10 cellular contexts compared by ENCODE assay signal in the genomic region with DNA sequence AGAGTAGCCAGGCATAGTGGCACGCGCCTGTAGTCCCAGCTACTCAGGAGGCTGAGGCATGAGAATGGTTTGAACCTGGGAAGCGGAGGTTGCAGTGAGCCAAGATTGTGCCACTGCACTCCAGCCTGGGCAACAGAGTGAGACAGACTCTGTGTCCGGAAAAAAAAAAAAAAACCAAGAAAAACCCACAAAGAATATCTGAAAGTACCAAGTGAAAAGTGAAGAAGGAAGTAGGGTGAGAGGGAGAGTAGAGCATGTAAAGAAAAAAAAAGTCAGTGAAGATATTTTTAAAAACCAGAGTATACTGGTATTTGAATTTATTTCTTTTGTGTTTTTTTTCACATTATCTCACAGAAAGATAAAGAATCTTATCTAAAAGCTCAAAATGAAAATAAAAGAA. TPM values are rescaled to one million over a fixed set of nuclear protein-coding genes. Genes with fewer than 3 reads are reported as not detected.
DNase-seq lines count a peak whose midpoint lies in the region; ATAC-seq, FAIRE-seq and TF ChIP-seq lines count a peak whose summit lies in the region.
"Had no signal": no experiment of that assay in that cellular context is flagged by ENCODE, and none has a peak within 500 bp of the region (broad histone marks: within the 10 kb centered on the region; RNA-seq: fewer than 3 reads in every experiment).

No MANE protein-coding gene starts in this region.

- H3K27me3 Mint-ChIP-seq in activated naive CD8-positive, alpha-beta T cell treated with anti-CD3 and anti-CD28 coated beads, Interleukin-2, amount 50 U/mL, for 24 hours = no peaks in the 10 kb centered on the region
- no peaks in the 10 kb centered on the region for H3K27me3 Mint-ChIP-seq in activated naive CD8-positive, alpha-beta T cell treated with anti-CD3 and anti-CD28 coated beads for 36 hours
- no peaks in the 10 kb centered on the region for H3K27me3 Mint-ChIP-seq in dendritic cell treated with granulocyte-macrophage colony-stimulating factor and Interleukin-4, amounts not matched to agents 40 ng/mL and 50 ng/mL, for 4 days

- FAIRE-seq in RCC 7860 (lab: Jason Lieb, UNC) = no peak
- FAIRE-seq: colon had no signal

- H3K4me3 ChIP-seq in thoracic aorta (peak overlapping the region; percentile 13), mucosa of descending colon (no peak overlapping the region)

- H3K9me3 ChIP-seq in thoracic aorta (no peaks in the 10 kb centered on the region), mucosa of descending colon (no peaks in the 10 kb centered on the region)

- H3K4me1 ChIP-seq in thoracic aorta (ENCODE audit: control insufficient read depth in 1 of 2, low read depth in 2 of 2) (peaks cover 24 to 27% of the 10 kb centered on the region in 2 donors), mucosa of descending colon (ENCODE audit: low read depth) (peaks cover 5% of the 10 kb centered on the region)

- peaks cover 13% of the 10 kb centered on the region for H3K36me3 Mint-ChIP-seq in activated naive CD8-positive, alpha-beta T cell treated with anti-CD3 and anti-CD28 coated beads, Interleukin-2, amount 50 U/mL, for 24 hours (ENCODE audit: low read depth)
- peaks cover 13% of the 10 kb centered on the region for H3K36me3 Mint-ChIP-seq in activated naive CD8-positive, alpha-beta T cell treated with anti-CD3 and anti-CD28 coated beads for 36 hours
- peaks cover 28% of the 10 kb centered on the region for H3K36me3 Mint-ChIP-seq in dendritic cell treated with granulocyte-macrophage colony-stimulating factor and Interleukin-4, amounts not matched to agents 40 ng/mL and 50 ng/mL, for 4 days (ENCODE audit: low read depth)

- peak overlapping the region; percentile 57 for H3K27ac Mint-ChIP-seq in activated naive CD8-positive, alpha-beta T cell treated with anti-CD3 and anti-CD28 coated beads, Interleukin-2, amount 50 U/mL, for 24 hours
- H3K27ac Mint-ChIP-seq in activated naive CD8-positive, alpha-beta T cell treated with anti-CD3 and anti-CD28 coated beads for 36 hours = no peak overlapping the region
- peak overlapping the region; percentile 66 for H3K27ac Mint-ChIP-seq in dendritic cell treated with granulocyte-macrophage colony-stimulating factor and Interleukin-4, amounts not matched to agents 40 ng/mL and 50 ng/mL, for 4 days

- H3K27me3 ChIP-seq in thoracic aorta (replicated peaks; ENCODE audit: insufficient read depth) = no peaks in the 10 kb centered on the region

- peaks cover 16% of the 10 kb centered on the region for H3K4me1 Mint-ChIP-seq in activated naive CD8-positive, alpha-beta T cell treated with anti-CD3 and anti-CD28 coated beads, Interleukin-2, amount 50 U/mL, for 24 hours
- peaks cover 7% of the 10 kb centered on the region for H3K4me1 Mint-ChIP-seq in activated naive CD8-positive, alpha-beta T cell treated with anti-CD3 and anti-CD28 coated beads for 36 hours
- peaks cover 31% of the 10 kb centered on the region for H3K4me1 Mint-ChIP-seq in dendritic cell treated with granulocyte-macrophage colony-stimulating factor and Interleukin-4, amounts not matched to agents 40 ng/mL and 50 ng/mL, for 4 days (ENCODE audit: low read depth)

- no peaks in the 10 kb centered on the region for H3K9me3 Mint-ChIP-seq in activated naive CD8-positive, alpha-beta T cell treated with anti-CD3 and anti-CD28 coated beads, Interleukin-2, amount 50 U/mL, for 24 hours
- no peaks in the 10 kb centered on the region for H3K9me3 Mint-ChIP-seq in activated naive CD8-positive, alpha-beta T cell treated with anti-CD3 and anti-CD28 coated beads for 36 hours
- no peaks in the 10 kb centered on the region for H3K9me3 Mint-ChIP-seq in dendritic cell treated with granulocyte-macrophage colony-stimulating factor and Interleukin-4, amounts not matched to agents 40 ng/mL and 50 ng/mL, for 4 days

- no peak for ATAC-seq in activated naive CD8-positive, alpha-beta T cell treated with anti-CD3 and anti-CD28 coated beads, Interleukin-2, amount 50 U/mL, for 24 hours
- ATAC-seq in HG03095 (IDR thresholded peaks at IDR 0.05; ENCODE audit: unreplicated experiment) (peak; percentile 50), thoracic aorta (ENCODE audit: insufficient number of reproducible peaks, low FRiP score, low read depth) (no peak), mucosa of descending colon (no peak)

- TF ChIP-seq CTCF in thoracic aorta (IDR thresholded peaks at IDR 0.05) (no peak), mucosa of descending colon (IDR thresholded peaks at IDR 0.05) (no peak)

- peak overlapping the region; percentile 35 for H3K4me3 Mint-ChIP-seq in activated naive CD8-positive, alpha-beta T cell treated with anti-CD3 and anti-CD28 coated beads, Interleukin-2, amount 50 U/mL, for 24 hours
- H3K4me3 Mint-ChIP-seq in activated naive CD8-positive, alpha-beta T cell treated with anti-CD3 and anti-CD28 coated beads for 36 hours = no peak overlapping the region
- peak overlapping the region; percentile 52 for H3K4me3 Mint-ChIP-seq in dendritic cell treated with granulocyte-macrophage colony-stimulating factor and Interleukin-4, amounts not matched to agents 40 ng/mL and 50 ng/mL, for 4 days

- peak overlapping the region; percentile 12 to 57 for H3K27ac ChIP-seq in thoracic aorta

- no peak for DNase-seq in activated naive CD8-positive, alpha-beta T cell treated with anti-CD3 and anti-CD28 coated beads, Interleukin-2, amount 50 U/mL, for 24 hours
- DNase-seq in activated naive CD8-positive, alpha-beta T cell treated with anti-CD3 and anti-CD28 coated beads for 36 hours = no peak
- DNase-seq in thoracic aorta (ENCODE audit: low spot score) (no peak), RCC 7860 (ENCODE audit: low spot score) (no peak), ecto neural progenitor cell (ENCODE audit: low spot score) (no peak), mucosa of descending colon (no peak)
- DNase-seq: HCEC 1CT had no signal

- intact Hi-C loops in dendritic cell treated with granulocyte-macrophage colony-stimulating factor and Interleukin-4, amounts not matched to agents 40 ng/mL and 50 ng/mL, for 4 days (cut with micrococcal nuclease) = no loop called here
- intact Hi-C loops in mucosa of descending colon (cut with DNase I, micrococcal nuclease) = no loop called here

- no peaks in the 10 kb centered on the region for H3K36me3 ChIP-seq in thoracic aorta
- no peaks in the 10 kb centered on the region for H3K36me3 ChIP-seq in mucosa of descending colon (ENCODE audit: low read depth)

RNA-seq across cellular contexts. Expression of gene ISM2, which starts 43.3 kb away (rescaled TPM):
- under 1 TPM; 0.29 to 0.44 TPM for total RNA-seq in activated naive CD8-positive, alpha-beta T cell treated with anti-CD3 and anti-CD28 coated beads for 36 hours
- total RNA-seq in thoracic aorta (not detected), mucosa of descending colon (under 1 TPM in 2 of 3 donors, not detected in 1; 0.10 to 0.98 TPM)
